ENCODE assay signal across 8 cellular contexts in genomic region chr7:152674860-152675760, GRCh38. TPM values are rescaled to one million over a fixed set of nuclear protein-coding genes. Genes with fewer than 3 reads are reported as not detected.
DNase-seq lines count a peak whose midpoint lies in the region; ATAC-seq and TF ChIP-seq lines count a peak whose summit lies in the region.

No MANE protein-coding gene starts in this region.

- H3K27me3 ChIP-seq in HUES64 (ENCODE audit: insufficient read depth, low read length) (no peaks in the 10 kb centered on the region), Peyer's patch (no peaks in the 10 kb centered on the region), muscle layer of duodenum (ENCODE audit: low read depth, low read length) (no peaks in the 10 kb centered on the region)

- no peak for TF ChIP-seq POLR2A in Peyer's patch (IDR thresholded peaks at IDR 0.05)

- H3K4me1 ChIP-seq in HUES64 (ENCODE audit: insufficient read depth, low read length): peaks cover 4% of the 10 kb centered on the region; the same call in 1 of the 2 replicates
- H3K4me1 ChIP-seq in Peyer's patch: peaks cover 0 to 11% (median 2%) of the 10 kb centered on the region in 4 donors
- H3K4me1 ChIP-seq in muscle layer of duodenum (ENCODE audit: control insufficient read depth in 1 of 2, insufficient read depth in 2 of 2, low read length in 2 of 2): peaks cover 0 to 9% of the 10 kb centered on the region in 2 donors

- H3K9ac ChIP-seq in HUES64 (ENCODE audit: low read depth, low read length): peak overlapping the region; percentile 98

- H3K9me3 ChIP-seq in HUES64 (ENCODE audit: insufficient read depth, low read depth, low read length): no peaks in the 10 kb centered on the region
- H3K9me3 ChIP-seq in Peyer's patch: no peaks in the 10 kb centered on the region
- H3K9me3 ChIP-seq in muscle layer of duodenum (ENCODE audit: control insufficient read depth in 1 of 2, low read length in 2 of 2): no peaks in the 10 kb centered on the region

- DNase-seq in DMS 273 treated with DMSO at 0.1 percent for 48 hours (lab: John Stamatoyannopoulos, UW) (peak; percentile 47), Peyer's patch (no peak), cerebellar cortex (ENCODE audit: low spot score) (peak; percentile 16), C1 segment of cervical spinal cord (lab: John Stamatoyannopoulos, UW) (no peak)

- TF ChIP-seq CTCF in Peyer's patch (IDR thresholded peaks at IDR 0.05): no peak

- H3K4me3 ChIP-seq in HUES64 (ENCODE audit: low read length): peak overlapping the region; percentile 93
- peak overlapping the region; percentile 59 to 81 (median 64) for H3K4me3 ChIP-seq in Peyer's patch
- H3K4me3 ChIP-seq in muscle layer of duodenum (ENCODE audit: low read depth in 1 of 2, low read length in 2 of 2): peak overlapping the region; percentile 74 to 97

- H3K36me3 ChIP-seq in HUES64 (ENCODE audit: insufficient read depth, low read length) (peaks cover 28% of the 10 kb centered on the region), Peyer's patch (no peaks in the 10 kb centered on the region), muscle layer of duodenum (ENCODE audit: control insufficient read depth in 1 of 2, insufficient read depth in 2 of 2, low read length in 2 of 2) (no peaks in the 10 kb centered on the region)

- ATAC-seq in GM19455 (IDR thresholded peaks at IDR 0.05; ENCODE audit: unreplicated experiment): peak; percentile 35
- ATAC-seq in GM18520 (IDR thresholded peaks at IDR 0.05; ENCODE audit: unreplicated experiment): no peak

- 9% methylated on average over 14 of the region's 16 CpGs for WGBS in HUES64

- peak overlapping the region; percentile 84 for H3K27ac ChIP-seq in HUES64 (ENCODE audit: low read depth, low read length)
- peak overlapping the region in 1 of 4 donors; percentile 65 for H3K27ac ChIP-seq in Peyer's patch
- H3K27ac ChIP-seq in muscle layer of duodenum (ENCODE audit: low read length): no peak overlapping the region

RNA-seq across cellular contexts. Expression of gene XRCC2, which starts 0.8 kb away (rescaled TPM):
- polyA plus RNA-seq in HUES64 (2013, experiment 1 of 2): 15.7 TPM
- polyA plus RNA-seq in HUES64 (2013, experiment 2 of 2): 13.9 TPM
- total RNA-seq in Peyer's patch: 10 to 100 TPM in 1 of 4 donors, 1 to 10 TPM in 3; 1.2 to 10.7 (median 1.8) TPM

Comparison
In these comparisons a context has a peak if more than half of its experiments do, and no peak if none do; other contexts are left out.
1. DNase-seq: peak in DMS 273 treated with DMSO at 0.1 percent for 48 hours (single experiment) and cerebellar cortex (single experiment); none in Peyer's patch (0 of 3) and C1 segment of cervical spinal cord (0 of 14).
2. Peak in every context shown above with its lines, with median percentiles within 50 percentile points of each other: H3K4me3 ChIP-seq.